Comparison of ENCODE assay signal across 2 cellular contexts in the genomic region with DNA sequence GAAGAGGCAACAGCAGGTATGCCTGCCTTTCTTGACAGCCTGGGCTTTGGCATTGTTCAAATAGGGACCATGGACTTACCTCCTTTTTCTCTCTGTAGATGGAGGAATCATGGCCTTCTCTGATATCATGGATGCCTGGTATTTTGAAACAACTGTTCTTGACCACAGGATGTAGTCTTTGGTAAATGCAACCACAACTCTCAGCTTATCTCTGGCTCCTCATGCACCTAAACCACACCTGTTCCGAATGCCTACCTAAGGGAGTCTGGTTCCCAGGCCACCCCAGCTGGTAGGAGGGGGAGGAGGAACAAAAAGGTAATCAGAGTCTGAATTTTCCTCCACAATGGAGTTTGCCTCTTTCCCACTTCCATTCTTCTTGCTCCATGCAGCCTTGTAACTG.
A peak's percentile ranks its signal among the peaks of the same experiment; 100 is the strongest.
TF ChIP-seq lines count a peak whose summit lies in the region.

No MANE protein-coding gene starts in this region.

TF ChIP-seq in GM12878, 131 proteins besides CTCF, POLR2A, EP300 and RAD21 (continues in another document):
- TF ChIP-seq RUNX3 (IDR thresholded peaks at IDR 0.05; ENCODE audit: low read length) (peak; percentile 92), NFIC (IDR thresholded peaks at IDR 0.05; ENCODE audit: low read depth, low read length) (peak; percentile 63; the same call in 1 of the 2 replicates), MEF2A (IDR thresholded peaks at IDR 0.05; ENCODE audit: insufficient read depth, low read depth, low read length) (0 out of 2 replicates have a peak, but pooled peaks have one; percentile 28), EZH2 (IDR thresholded peaks at IDR 0.05; ENCODE audit: borderline replicate concordance, control insufficient read depth, low read depth, low read length) (no peak), TCF3 (IDR thresholded peaks at IDR 0.05; ENCODE audit: borderline replicate concordance, insufficient read depth, low read depth, low read length) (peak; percentile 73; the same call in 1 of the 2 replicates), BCL11A (IDR thresholded peaks at IDR 0.05; ENCODE audit: low read depth, low read length) (0 out of 2 replicates have a peak, but pooled peaks have one; percentile 51), NBN (IDR thresholded peaks at IDR 0.05) (no peak), TAF1 (IDR thresholded peaks at IDR 0.05; ENCODE audit: borderline replicate concordance, low read depth, low read length) (no peak), STAT1 (conservative IDR thresholded peaks at IDR 0.05) (no peak), SIN3A (IDR thresholded peaks at IDR 0.05; ENCODE audit: low read depth, low read length) (no peak), TCF12 (IDR thresholded peaks at IDR 0.05; ENCODE audit: low read depth, low read length) (peak; percentile 69), MTA3 (IDR thresholded peaks at IDR 0.05; ENCODE audit: borderline replicate concordance, low read length) (0 out of 2 replicates have a peak, but pooled peaks have one; percentile 48), LARP7 (IDR thresholded peaks at IDR 0.05) (no peak), NR2C2 (IDR thresholded peaks at IDR 0.05; ENCODE audit: borderline replicate concordance, control insufficient read depth, insufficient read length, low read depth) (no peak)
- TF ChIP-seq, protein P1, sequence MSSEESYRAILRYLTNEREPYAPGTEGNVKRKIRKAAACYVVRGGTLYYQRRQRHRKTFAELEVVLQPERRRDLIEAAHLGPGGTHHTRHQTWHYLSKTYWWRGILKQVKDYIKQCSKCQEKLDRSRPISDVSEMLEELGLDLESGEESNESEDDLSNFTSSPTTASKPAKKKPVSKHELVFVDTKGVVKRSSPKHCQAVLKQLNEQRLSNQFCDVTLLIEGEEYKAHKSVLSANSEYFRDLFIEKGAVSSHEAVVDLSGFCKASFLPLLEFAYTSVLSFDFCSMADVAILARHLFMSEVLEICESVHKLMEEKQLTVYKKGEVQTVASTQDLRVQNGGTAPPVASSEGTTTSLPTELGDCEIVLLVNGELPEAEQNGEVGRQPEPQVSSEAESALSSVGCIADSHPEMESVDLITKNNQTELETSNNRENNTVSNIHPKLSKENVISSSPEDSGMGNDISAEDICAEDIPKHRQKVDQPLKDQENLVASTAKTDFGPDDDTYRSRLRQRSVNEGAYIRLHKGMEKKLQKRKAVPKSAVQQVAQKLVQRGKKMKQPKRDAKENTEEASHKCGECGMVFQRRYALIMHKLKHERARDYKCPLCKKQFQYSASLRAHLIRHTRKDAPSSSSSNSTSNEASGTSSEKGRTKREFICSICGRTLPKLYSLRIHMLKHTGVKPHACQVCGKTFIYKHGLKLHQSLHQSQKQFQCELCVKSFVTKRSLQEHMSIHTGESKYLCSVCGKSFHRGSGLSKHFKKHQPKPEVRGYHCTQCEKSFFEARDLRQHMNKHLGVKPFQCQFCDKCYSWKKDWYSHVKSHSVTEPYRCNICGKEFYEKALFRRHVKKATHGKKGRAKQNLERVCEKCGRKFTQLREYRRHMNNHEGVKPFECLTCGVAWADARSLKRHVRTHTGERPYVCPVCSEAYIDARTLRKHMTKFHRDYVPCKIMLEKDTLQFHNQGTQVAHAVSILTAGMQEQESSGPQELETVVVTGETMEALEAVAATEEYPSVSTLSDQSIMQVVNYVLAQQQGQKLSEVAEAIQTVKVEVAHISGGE (CRISPR knock-in tag; IDR thresholded peaks at IDR 0.05): no peak
- TF ChIP-seq, protein P2, sequence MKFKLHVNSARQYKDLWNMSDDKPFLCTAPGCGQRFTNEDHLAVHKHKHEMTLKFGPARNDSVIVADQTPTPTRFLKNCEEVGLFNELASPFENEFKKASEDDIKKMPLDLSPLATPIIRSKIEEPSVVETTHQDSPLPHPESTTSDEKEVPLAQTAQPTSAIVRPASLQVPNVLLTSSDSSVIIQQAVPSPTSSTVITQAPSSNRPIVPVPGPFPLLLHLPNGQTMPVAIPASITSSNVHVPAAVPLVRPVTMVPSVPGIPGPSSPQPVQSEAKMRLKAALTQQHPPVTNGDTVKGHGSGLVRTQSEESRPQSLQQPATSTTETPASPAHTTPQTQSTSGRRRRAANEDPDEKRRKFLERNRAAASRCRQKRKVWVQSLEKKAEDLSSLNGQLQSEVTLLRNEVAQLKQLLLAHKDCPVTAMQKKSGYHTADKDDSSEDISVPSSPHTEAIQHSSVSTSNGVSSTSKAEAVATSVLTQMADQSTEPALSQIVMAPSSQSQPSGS (IDR thresholded peaks at IDR 0.05; ENCODE audit: low read length): peak; percentile 52; the same call in 1 of the 2 replicates
- TF ChIP-seq, protein P3, sequence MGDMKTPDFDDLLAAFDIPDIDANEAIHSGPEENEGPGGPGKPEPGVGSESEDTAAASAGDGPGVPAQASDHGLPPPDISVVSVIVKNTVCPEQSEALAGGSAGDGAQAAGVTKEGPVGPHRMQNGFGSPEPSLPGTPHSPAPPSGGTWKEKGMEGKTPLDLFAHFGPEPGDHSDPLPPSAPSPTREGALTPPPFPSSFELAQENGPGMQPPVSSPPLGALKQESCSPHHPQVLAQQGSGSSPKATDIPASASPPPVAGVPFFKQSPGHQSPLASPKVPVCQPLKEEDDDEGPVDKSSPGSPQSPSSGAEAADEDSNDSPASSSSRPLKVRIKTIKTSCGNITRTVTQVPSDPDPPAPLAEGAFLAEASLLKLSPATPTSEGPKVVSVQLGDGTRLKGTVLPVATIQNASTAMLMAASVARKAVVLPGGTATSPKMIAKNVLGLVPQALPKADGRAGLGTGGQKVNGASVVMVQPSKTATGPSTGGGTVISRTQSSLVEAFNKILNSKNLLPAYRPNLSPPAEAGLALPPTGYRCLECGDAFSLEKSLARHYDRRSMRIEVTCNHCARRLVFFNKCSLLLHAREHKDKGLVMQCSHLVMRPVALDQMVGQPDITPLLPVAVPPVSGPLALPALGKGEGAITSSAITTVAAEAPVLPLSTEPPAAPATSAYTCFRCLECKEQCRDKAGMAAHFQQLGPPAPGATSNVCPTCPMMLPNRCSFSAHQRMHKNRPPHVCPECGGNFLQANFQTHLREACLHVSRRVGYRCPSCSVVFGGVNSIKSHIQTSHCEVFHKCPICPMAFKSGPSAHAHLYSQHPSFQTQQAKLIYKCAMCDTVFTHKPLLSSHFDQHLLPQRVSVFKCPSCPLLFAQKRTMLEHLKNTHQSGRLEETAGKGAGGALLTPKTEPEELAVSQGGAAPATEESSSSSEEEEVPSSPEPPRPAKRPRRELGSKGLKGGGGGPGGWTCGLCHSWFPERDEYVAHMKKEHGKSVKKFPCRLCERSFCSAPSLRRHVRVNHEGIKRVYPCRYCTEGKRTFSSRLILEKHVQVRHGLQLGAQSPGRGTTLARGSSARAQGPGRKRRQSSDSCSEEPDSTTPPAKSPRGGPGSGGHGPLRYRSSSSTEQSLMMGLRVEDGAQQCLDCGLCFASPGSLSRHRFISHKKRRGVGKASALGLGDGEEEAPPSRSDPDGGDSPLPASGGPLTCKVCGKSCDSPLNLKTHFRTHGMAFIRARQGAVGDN (IDR thresholded peaks at IDR 0.05): no peak

TF ChIP-seq in SK-N-SH, 30 proteins besides CTCF, POLR2A, EP300 and RAD21:
- no peak for TF ChIP-seq TEAD4 (IDR thresholded peaks at IDR 0.05; ENCODE audit: borderline replicate concordance, insufficient read depth)
- TF ChIP-seq GABPA (IDR thresholded peaks at IDR 0.05; ENCODE audit: low read depth): no peak
- TF ChIP-seq MEF2A (IDR thresholded peaks at IDR 0.05; ENCODE audit: borderline replicate concordance, low read depth): no peak
- no peak for TF ChIP-seq JUND (IDR thresholded peaks at IDR 0.05)
- no peak for TF ChIP-seq FOXJ3 (CRISPR knock-in tag; IDR thresholded peaks at IDR 0.05)
- no peak for TF ChIP-seq MXI1 (IDR thresholded peaks at IDR 0.05; ENCODE audit: low read depth, low read length)
- no peak for TF ChIP-seq POLR2AphosphoS5 (IDR thresholded peaks at IDR 0.05; ENCODE audit: low read depth, low read length)
- no peak for TF ChIP-seq FOXM1 (IDR thresholded peaks at IDR 0.05; ENCODE audit: low read depth)
